Comparison of ENCODE assay signal across 24 cellular contexts in the genomic region with DNA sequence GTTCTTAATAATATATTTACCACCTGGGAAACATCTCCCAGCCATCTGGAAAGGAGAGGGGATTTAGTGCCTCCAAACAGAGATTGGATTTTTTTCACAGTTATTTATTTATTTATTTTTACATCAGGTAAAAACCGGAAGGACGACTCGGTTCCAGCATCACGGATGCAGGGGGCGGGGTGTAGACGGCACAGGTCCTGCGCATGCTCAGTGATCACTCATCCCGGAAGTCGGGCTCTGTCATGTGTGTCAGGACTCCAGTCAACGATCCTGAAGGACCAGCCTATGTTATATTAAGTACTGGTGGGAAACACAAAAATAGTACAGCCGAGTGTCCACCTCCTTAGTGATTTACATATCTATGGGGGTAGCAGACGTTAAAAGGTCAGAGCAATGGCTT.
"Had no signal": no experiment of that assay in that cellular context is flagged by ENCODE, and none has a peak within 500 bp of the region (broad histone marks: within the 10 kb centered on the region; RNA-seq: fewer than 3 reads in every experiment).

No MANE protein-coding gene starts in this region.

- H3K27me3 ChIP-seq: dorsolateral prefrontal cortex, gastrocnemius medialis, ovary, spleen, tibial nerve, upper lobe of left lung had no signal

- FAIRE-seq: kidney, urothelium cell line had no signal

- H3K9me3 ChIP-seq: gastrocnemius medialis, ovary, psoas muscle, spleen, thoracic aorta, tibial nerve, upper lobe of left lung had no signal

- H3K4me1 Mint-ChIP-seq: memory B cell; natural killer cell; stimulated activated memory B cell treated with anti-CD40 and anti-IgM and Interleukin-4, amounts not matched to agents 10 μg/mL and 1 μg/mL and 100 μg/mL, for 72 hours had no signal

- H3K4me1 ChIP-seq: gastrocnemius medialis, psoas muscle, tibial nerve had no signal

- H3K36me3 Mint-ChIP-seq: memory B cell; natural killer cell; stimulated activated memory B cell treated with anti-CD40 and anti-IgM and Interleukin-4, amounts not matched to agents 10 μg/mL and 1 μg/mL and 100 μg/mL, for 72 hours had no signal

- ATAC-seq: gastrocnemius medialis; left lobe of liver; natural killer cell; psoas muscle; right cardiac atrium; stimulated activated memory B cell treated with anti-CD40 and anti-IgM and Interleukin-4, amounts not matched to agents 10 μg/mL and 1 μg/mL and 100 μg/mL, for 72 hours; stimulated activated naive CD8-positive, alpha-beta T cell treated with anti-CD3 and anti-CD28 coated beads, Interleukin-15, Interleukin-2, amounts not matched to agents 100 U/mL and 50 U/mL, for 24 hours had no signal

- H3K4me3 ChIP-seq: dorsolateral prefrontal cortex, gastrocnemius medialis, lung, ovary, psoas muscle, skin epidermis, spleen, thoracic aorta, tibial nerve, upper lobe of left lung had no signal

- H3K27ac ChIP-seq: dorsolateral prefrontal cortex, gastrocnemius medialis, ovary, psoas muscle, skin epidermis, spleen, thoracic aorta, tibial nerve, upper lobe of left lung had no signal

- H3K4me3 Mint-ChIP-seq: memory B cell; natural killer cell; stimulated activated memory B cell treated with anti-CD40 and anti-IgM and Interleukin-4, amounts not matched to agents 10 μg/mL and 1 μg/mL and 100 μg/mL, for 72 hours had no signal

- H3K36me3 ChIP-seq: gastrocnemius medialis, ovary, spleen, thoracic aorta, tibial nerve, upper lobe of left lung had no signal

- H3K27ac Mint-ChIP-seq: memory B cell; natural killer cell; stimulated activated memory B cell treated with anti-CD40 and anti-IgM and Interleukin-4, amounts not matched to agents 10 μg/mL and 1 μg/mL and 100 μg/mL, for 72 hours had no signal

- H3K27me3 Mint-ChIP-seq: stimulated activated memory B cell treated with anti-CD40 and anti-IgM and Interleukin-4, amounts not matched to agents 10 μg/mL and 1 μg/mL and 100 μg/mL, for 72 hours had no signal

- DNase-seq: cortex of kidney; dorsolateral prefrontal cortex; effector CD4-positive, alpha-beta T cell; gastrocnemius medialis; head of caudate nucleus; natural killer cell; occipital lobe; ovary; psoas muscle; right cardiac atrium; spleen; stimulated activated CD4-positive, alpha-beta T cell treated with anti-CD3 and anti-CD28 coated beads, Interleukin-4, amount 100 ng/mL, for 4 hours; stimulated activated naive CD8-positive, alpha-beta T cell treated with anti-CD3 and anti-CD28 coated beads, Interleukin-15, Interleukin-2, amounts not matched to agents 100 U/mL and 50 U/mL, for 24 hours; substantia nigra had no signal
